Comparison of ENCODE assay signal across 8 cellular contexts in the genomic region with DNA sequence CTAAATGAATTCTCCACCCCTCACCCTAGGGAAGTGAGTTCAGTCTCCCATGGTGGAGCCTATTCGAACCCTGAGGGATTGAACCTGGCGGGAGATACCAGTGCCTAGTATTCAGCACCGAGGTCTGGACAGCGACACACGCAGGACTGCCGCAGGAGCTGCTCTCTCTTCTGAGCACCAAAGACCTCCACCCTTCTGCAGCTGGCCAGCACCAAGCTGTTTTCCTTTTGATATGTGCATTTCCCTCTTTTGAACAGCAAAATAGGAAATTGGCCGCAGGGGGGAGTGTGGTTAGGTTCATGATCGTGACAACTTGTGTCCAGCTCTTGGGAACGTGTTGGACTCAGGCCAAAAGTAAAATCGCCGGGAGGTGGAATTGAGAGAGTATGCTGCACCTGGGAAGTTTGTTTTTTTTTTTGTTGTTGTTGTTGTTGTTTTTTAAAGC. TPM values are rescaled to one million over a fixed set of nuclear protein-coding genes. Genes with fewer than 3 reads are reported as not detected.
DNase-seq lines count a peak whose midpoint lies in the region; ATAC-seq, FAIRE-seq and TF ChIP-seq lines count a peak whose summit lies in the region.

No MANE protein-coding gene starts in this region.

- no peak overlapping the region for H3K4me3 Mint-ChIP-seq in activated CD4-positive, alpha-beta T cell treated with anti-CD3 and anti-CD28 coated beads, Interleukin-2, amount 10 ng/mL, durations not matched to agents 24 days and 14 days
- H3K4me3 Mint-ChIP-seq in type B pancreatic cell: peak overlapping the region; percentile 6

- no peaks in the 10 kb centered on the region for H3K36me3 Mint-ChIP-seq in activated CD4-positive, alpha-beta T cell treated with anti-CD3 and anti-CD28 coated beads, Interleukin-2, amount 10 ng/mL, durations not matched to agents 24 days and 14 days (ENCODE audit: low read depth)
- no peaks in the 10 kb centered on the region for H3K36me3 Mint-ChIP-seq in type B pancreatic cell

- no peak for TF ChIP-seq POLR2A in GM12892 (IDR thresholded peaks at IDR 0.05; ENCODE audit: low read depth, low read length)

- no peak overlapping the region for H3K4me3 ChIP-seq in epithelial cell of proximal tubule (ENCODE audit: low read depth, low read length)

- intact Hi-C loops in activated CD4-positive, alpha-beta T cell treated with anti-CD3 and anti-CD28 coated beads, Interleukin-2, amount 10 ng/mL, durations not matched to agents 24 days and 14 days (cut with micrococcal nuclease): loop anchor here (10.0 kb wide), 2 partner anchors 161 to 579 kb away; no protein-coding TSS in a partner anchor

- peaks cover 64% of the 10 kb centered on the region for H3K27me3 Mint-ChIP-seq in activated CD4-positive, alpha-beta T cell treated with anti-CD3 and anti-CD28 coated beads, Interleukin-2, amount 10 ng/mL, durations not matched to agents 24 days and 14 days
- peaks cover 88% of the 10 kb centered on the region for H3K27me3 Mint-ChIP-seq in type B pancreatic cell

- peak; percentile 72 for ATAC-seq in HG02759 (IDR thresholded peaks at IDR 0.05; ENCODE audit: unreplicated experiment)

- TF ChIP-seq CTCF in epithelial cell of proximal tubule (conservative IDR thresholded peaks at IDR 0.05; ENCODE audit: low read depth, low read length) (peak; percentile 9), type B pancreatic cell (conservative IDR thresholded peaks at IDR 0.05) (no peak)

- H3K9me3 Mint-ChIP-seq in activated CD4-positive, alpha-beta T cell treated with anti-CD3 and anti-CD28 coated beads, Interleukin-2, amount 10 ng/mL, durations not matched to agents 24 days and 14 days: peaks cover 30% of the 10 kb centered on the region
- no peaks in the 10 kb centered on the region for H3K9me3 Mint-ChIP-seq in type B pancreatic cell

- FAIRE-seq in GM12892 (lab: Jason Lieb, UNC): no peak

- no peak overlapping the region for H3K27ac Mint-ChIP-seq in activated CD4-positive, alpha-beta T cell treated with anti-CD3 and anti-CD28 coated beads, Interleukin-2, amount 10 ng/mL, durations not matched to agents 24 days and 14 days
- no peak overlapping the region for H3K27ac Mint-ChIP-seq in type B pancreatic cell

- H3K4me1 Mint-ChIP-seq in activated CD4-positive, alpha-beta T cell treated with anti-CD3 and anti-CD28 coated beads, Interleukin-2, amount 10 ng/mL, durations not matched to agents 24 days and 14 days: peaks cover 12% of the 10 kb centered on the region
- H3K4me1 Mint-ChIP-seq in type B pancreatic cell (ENCODE audit: unreplicated experiment): peaks cover 5% of the 10 kb centered on the region

- DNase-seq in GM12892 (ENCODE audit: insufficient read length) (peak; percentile 20), NCI-H2081 (lab: John Stamatoyannopoulos, UW) (peak; percentile 88 to 95), epithelial cell of proximal tubule (ENCODE audit: low read depth) (peak; percentile 9), mucosa of gallbladder (ENCODE audit: low spot score) (peak; percentile 67), type B pancreatic cell (ENCODE audit: extremely low spot score, unreplicated experiment) (peak; percentile 76), 8988T (no peak)
- DNase-seq in activated CD4-positive, alpha-beta T cell treated with anti-CD3 and anti-CD28 coated beads, Interleukin-2, amount 10 ng/mL, durations not matched to agents 24 days and 14 days: peak; percentile 81

RNA-seq across cellular contexts. Expression of a gene that starts 1.2 kb away (rescaled TPM):
- not detected for polyA plus RNA-seq in GM12892 (2012; ENCODE audit: missing spikeins)
- not detected in 2 replicates for total RNA-seq in activated CD4-positive, alpha-beta T cell treated with anti-CD3 and anti-CD28 coated beads, Interleukin-2, amount 10 ng/mL, durations not matched to agents 24 days and 14 days
- total RNA-seq in epithelial cell of proximal tubule (not detected in 2 replicates), mucosa of gallbladder (not detected), type B pancreatic cell (ENCODE audit: low replicate concordance) (13.6 and 49.2 TPM in 2 replicates)

Comparison
In these comparisons a context has a peak if more than half of its experiments do, and no peak if none do; other contexts are left out.
1. RNA of a gene that starts 1.2 kb away (total RNA-seq): 13.6 to 49.2 TPM in type B pancreatic cell; not detected in mucosa of gallbladder (single experiment), not detected in activated CD4-positive, alpha-beta T cell treated with anti-CD3 and anti-CD28 coated beads, Interleukin-2, amount 10 ng/mL, durations not matched to agents 24 days and 14 days and not detected in epithelial cell of proximal tubule; every median in the first group is over 10 times any median in the second.